ENCODE assay signal across 1 cellular context in the genomic region with DNA sequence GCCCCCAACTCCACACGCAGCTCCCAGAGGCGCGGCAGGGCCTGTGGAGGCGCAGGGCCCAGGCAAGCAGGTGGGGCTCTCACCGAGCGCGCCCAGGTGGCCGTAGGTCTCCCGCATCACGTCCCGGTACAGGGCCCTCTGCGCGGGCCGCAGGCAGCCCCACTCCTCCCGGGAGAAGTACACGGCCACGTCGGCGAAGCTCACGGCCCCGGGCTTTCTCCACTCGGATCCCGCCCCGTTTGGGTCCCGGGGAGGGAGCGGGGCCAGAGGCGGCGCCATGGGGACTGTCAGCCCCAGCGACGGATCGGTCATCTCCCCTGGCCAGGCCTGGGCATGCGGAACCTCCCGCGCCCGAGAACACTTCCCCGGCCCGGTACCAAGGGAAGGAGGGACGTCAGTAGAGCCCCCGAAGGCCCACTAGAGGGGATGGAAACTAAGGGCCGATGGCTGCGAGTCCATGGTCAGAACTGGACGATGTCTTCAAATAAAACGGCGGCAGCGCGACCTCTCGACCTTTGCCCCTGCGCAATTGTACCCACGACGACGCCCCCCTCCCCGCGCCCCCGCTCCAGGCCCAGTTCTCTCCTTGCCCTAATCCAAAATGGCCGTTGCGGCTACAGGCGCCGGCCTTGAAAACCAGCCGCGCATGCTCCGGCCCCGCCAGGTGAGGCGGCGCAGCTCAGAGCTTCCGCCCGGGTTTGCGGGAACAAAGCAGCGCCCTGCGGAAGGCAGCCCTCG.
TF ChIP-seq lines count a peak whose summit lies in the region.

ZNF747 (minus strand) TSS at position 491 of the 738 bp plus-strand sequence; CDS start at position 312, 179 bp downstream.

TF ChIP-seq in HepG2, 621 proteins besides CTCF, POLR2A, EP300 and RAD21 (continued from another document and continues in another):
- TF ChIP-seq, protein P1, sequence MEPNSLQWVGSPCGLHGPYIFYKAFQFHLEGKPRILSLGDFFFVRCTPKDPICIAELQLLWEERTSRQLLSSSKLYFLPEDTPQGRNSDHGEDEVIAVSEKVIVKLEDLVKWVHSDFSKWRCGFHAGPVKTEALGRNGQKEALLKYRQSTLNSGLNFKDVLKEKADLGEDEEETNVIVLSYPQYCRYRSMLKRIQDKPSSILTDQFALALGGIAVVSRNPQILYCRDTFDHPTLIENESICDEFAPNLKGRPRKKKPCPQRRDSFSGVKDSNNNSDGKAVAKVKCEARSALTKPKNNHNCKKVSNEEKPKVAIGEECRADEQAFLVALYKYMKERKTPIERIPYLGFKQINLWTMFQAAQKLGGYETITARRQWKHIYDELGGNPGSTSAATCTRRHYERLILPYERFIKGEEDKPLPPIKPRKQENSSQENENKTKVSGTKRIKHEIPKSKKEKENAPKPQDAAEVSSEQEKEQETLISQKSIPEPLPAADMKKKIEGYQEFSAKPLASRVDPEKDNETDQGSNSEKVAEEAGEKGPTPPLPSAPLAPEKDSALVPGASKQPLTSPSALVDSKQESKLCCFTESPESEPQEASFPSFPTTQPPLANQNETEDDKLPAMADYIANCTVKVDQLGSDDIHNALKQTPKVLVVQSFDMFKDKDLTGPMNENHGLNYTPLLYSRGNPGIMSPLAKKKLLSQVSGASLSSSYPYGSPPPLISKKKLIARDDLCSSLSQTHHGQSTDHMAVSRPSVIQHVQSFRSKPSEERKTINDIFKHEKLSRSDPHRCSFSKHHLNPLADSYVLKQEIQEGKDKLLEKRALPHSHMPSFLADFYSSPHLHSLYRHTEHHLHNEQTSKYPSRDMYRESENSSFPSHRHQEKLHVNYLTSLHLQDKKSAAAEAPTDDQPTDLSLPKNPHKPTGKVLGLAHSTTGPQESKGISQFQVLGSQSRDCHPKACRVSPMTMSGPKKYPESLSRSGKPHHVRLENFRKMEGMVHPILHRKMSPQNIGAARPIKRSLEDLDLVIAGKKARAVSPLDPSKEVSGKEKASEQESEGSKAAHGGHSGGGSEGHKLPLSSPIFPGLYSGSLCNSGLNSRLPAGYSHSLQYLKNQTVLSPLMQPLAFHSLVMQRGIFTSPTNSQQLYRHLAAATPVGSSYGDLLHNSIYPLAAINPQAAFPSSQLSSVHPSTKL (CRISPR knock-in tag; IDR thresholded peaks at IDR 0.05): no peak; the same call in none of the 2 replicates
- no peak for TF ChIP-seq MTF2 (CRISPR knock-in tag; IDR thresholded peaks at IDR 0.05; ENCODE audit: borderline replicate concordance)
- peak; percentile 88 for TF ChIP-seq ARID4A (CRISPR knock-in tag; IDR thresholded peaks at IDR 0.05; ENCODE audit: borderline replicate concordance)
- peak; percentile 99 for TF ChIP-seq NR2C2 (CRISPR knock-in tag; IDR thresholded peaks at IDR 0.05; ENCODE audit: borderline replicate concordance)
- TF ChIP-seq FOSL2 (CRISPR knock-in tag; IDR thresholded peaks at IDR 0.05): peak; percentile 69
- TF ChIP-seq HMGXB4 (CRISPR knock-in tag; IDR thresholded peaks at IDR 0.05; ENCODE audit: borderline replicate concordance in 1 of 2, low read depth in 1 of 2): peak; percentile 91 to 97
- TF ChIP-seq, protein P2, sequence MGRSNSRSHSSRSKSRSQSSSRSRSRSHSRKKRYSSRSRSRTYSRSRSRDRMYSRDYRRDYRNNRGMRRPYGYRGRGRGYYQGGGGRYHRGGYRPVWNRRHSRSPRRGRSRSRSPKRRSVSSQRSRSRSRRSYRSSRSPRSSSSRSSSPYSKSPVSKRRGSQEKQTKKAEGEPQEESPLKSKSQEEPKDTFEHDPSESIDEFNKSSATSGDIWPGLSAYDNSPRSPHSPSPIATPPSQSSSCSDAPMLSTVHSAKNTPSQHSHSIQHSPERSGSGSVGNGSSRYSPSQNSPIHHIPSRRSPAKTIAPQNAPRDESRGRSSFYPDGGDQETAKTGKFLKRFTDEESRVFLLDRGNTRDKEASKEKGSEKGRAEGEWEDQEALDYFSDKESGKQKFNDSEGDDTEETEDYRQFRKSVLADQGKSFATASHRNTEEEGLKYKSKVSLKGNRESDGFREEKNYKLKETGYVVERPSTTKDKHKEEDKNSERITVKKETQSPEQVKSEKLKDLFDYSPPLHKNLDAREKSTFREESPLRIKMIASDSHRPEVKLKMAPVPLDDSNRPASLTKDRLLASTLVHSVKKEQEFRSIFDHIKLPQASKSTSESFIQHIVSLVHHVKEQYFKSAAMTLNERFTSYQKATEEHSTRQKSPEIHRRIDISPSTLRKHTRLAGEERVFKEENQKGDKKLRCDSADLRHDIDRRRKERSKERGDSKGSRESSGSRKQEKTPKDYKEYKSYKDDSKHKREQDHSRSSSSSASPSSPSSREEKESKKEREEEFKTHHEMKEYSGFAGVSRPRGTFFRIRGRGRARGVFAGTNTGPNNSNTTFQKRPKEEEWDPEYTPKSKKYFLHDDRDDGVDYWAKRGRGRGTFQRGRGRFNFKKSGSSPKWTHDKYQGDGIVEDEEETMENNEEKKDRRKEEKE (IDR thresholded peaks at IDR 0.05): no peak
- peak; percentile 64 for TF ChIP-seq KLF6 (CRISPR knock-in tag; IDR thresholded peaks at IDR 0.05)
- no peak for TF ChIP-seq ZNF782 (CRISPR knock-in tag; IDR thresholded peaks at IDR 0.05; ENCODE audit: borderline replicate concordance)
- TF ChIP-seq ZSCAN31 (CRISPR knock-in tag; IDR thresholded peaks at IDR 0.05; ENCODE audit: low read depth): peak; percentile 98
- no peak for TF ChIP-seq TCF12 (IDR thresholded peaks at IDR 0.05)
- peak; percentile 85 for TF ChIP-seq TCF12 (CRISPR knock-in tag; IDR thresholded peaks at IDR 0.05)
- peak; percentile 90 for TF ChIP-seq ZNF124 (CRISPR knock-in tag; IDR thresholded peaks at IDR 0.05)
- peak; percentile 92 for TF ChIP-seq KDM5B (CRISPR knock-in tag; IDR thresholded peaks at IDR 0.05; ENCODE audit: borderline replicate concordance)
- no peak for TF ChIP-seq DDIT3 (CRISPR knock-in tag; IDR thresholded peaks at IDR 0.05)
- TF ChIP-seq NFE2 (CRISPR knock-in tag; IDR thresholded peaks at IDR 0.05): 0 out of 2 replicates have a peak, but pooled peaks have one; percentile 42
- TF ChIP-seq, protein P3, sequence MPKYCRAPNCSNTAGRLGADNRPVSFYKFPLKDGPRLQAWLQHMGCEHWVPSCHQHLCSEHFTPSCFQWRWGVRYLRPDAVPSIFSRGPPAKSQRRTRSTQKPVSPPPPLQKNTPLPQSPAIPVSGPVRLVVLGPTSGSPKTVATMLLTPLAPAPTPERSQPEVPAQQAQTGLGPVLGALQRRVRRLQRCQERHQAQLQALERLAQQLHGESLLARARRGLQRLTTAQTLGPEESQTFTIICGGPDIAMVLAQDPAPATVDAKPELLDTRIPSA (CRISPR knock-in tag; IDR thresholded peaks at IDR 0.05; ENCODE audit: borderline replicate concordance): no peak; the same call in 1 of the 2 replicates
- no peak for TF ChIP-seq ZNF660 (CRISPR knock-in tag; IDR thresholded peaks at IDR 0.05; ENCODE audit: borderline replicate concordance, low read depth)
- no peak for TF ChIP-seq KLF13 (CRISPR knock-in tag; IDR thresholded peaks at IDR 0.05)
- TF ChIP-seq ZNF383 (CRISPR knock-in tag; IDR thresholded peaks at IDR 0.05; ENCODE audit: borderline replicate concordance): no peak
- TF ChIP-seq ZNF501 (CRISPR knock-in tag; IDR thresholded peaks at IDR 0.05): peak; percentile 67
- TF ChIP-seq ZNF343 (CRISPR knock-in tag; IDR thresholded peaks at IDR 0.05): no peak
- no peak for TF ChIP-seq ZSCAN29 (CRISPR knock-in tag; conservative IDR thresholded peaks at IDR 0.05)
- peak; percentile 75; the same call in 1 of the 2 replicates for TF ChIP-seq ZNF556 (CRISPR knock-in tag; IDR thresholded peaks at IDR 0.05; ENCODE audit: borderline replicate concordance)
- TF ChIP-seq CBX2 (IDR thresholded peaks at IDR 0.05; ENCODE audit: low read depth, low read length): no peak
- TF ChIP-seq CBX2 (CRISPR knock-in tag; IDR thresholded peaks at IDR 0.05; ENCODE audit: low read depth): no peak
- TF ChIP-seq, protein P4, sequence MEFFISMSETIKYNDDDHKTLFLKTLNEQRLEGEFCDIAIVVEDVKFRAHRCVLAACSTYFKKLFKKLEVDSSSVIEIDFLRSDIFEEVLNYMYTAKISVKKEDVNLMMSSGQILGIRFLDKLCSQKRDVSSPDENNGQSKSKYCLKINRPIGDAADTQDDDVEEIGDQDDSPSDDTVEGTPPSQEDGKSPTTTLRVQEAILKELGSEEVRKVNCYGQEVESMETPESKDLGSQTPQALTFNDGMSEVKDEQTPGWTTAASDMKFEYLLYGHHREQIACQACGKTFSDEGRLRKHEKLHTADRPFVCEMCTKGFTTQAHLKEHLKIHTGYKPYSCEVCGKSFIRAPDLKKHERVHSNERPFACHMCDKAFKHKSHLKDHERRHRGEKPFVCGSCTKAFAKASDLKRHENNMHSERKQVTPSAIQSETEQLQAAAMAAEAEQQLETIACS (CRISPR knock-in tag; IDR thresholded peaks at IDR 0.05): peak; percentile 59; the same call in 1 of the 2 replicates
- TF ChIP-seq ZNF572 (CRISPR knock-in tag; IDR thresholded peaks at IDR 0.05): peak; percentile 73; the same call in 1 of the 2 replicates
- no peak for TF ChIP-seq ZNF720 (CRISPR knock-in tag; IDR thresholded peaks at IDR 0.05)
- TF ChIP-seq NCOA1 (CRISPR knock-in tag; IDR thresholded peaks at IDR 0.05): no peak; the same call in 1 of the 2 replicates
- TF ChIP-seq ZNF770 (CRISPR knock-in tag; IDR thresholded peaks at IDR 0.05): peak; percentile 53
- TF ChIP-seq PLSCR1 (CRISPR knock-in tag; IDR thresholded peaks at IDR 0.05; ENCODE audit: borderline replicate concordance): peak; percentile 60; the same call in 1 of the 2 replicates
- TF ChIP-seq ZNF460 (CRISPR knock-in tag; IDR thresholded peaks at IDR 0.05; ENCODE audit: borderline replicate concordance): no peak; the same call in 1 of the 2 replicates
- TF ChIP-seq, protein P5, sequence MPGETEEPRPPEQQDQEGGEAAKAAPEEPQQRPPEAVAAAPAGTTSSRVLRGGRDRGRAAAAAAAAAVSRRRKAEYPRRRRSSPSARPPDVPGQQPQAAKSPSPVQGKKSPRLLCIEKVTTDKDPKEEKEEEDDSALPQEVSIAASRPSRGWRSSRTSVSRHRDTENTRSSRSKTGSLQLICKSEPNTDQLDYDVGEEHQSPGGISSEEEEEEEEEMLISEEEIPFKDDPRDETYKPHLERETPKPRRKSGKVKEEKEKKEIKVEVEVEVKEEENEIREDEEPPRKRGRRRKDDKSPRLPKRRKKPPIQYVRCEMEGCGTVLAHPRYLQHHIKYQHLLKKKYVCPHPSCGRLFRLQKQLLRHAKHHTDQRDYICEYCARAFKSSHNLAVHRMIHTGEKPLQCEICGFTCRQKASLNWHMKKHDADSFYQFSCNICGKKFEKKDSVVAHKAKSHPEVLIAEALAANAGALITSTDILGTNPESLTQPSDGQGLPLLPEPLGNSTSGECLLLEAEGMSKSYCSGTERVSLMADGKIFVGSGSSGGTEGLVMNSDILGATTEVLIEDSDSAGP (CRISPR knock-in tag; IDR thresholded peaks at IDR 0.05; ENCODE audit: borderline replicate concordance): peak; percentile 93; the same call in 1 of the 2 replicates
